In genomic region chr15:73127302-73127936, GRCh38 we compare ENCODE assay signal across 8 cellular contexts.
A peak's percentile ranks its signal among the peaks of the same experiment; 100 is the strongest.
DNase-seq lines count a peak whose midpoint lies in the region; ATAC-seq, FAIRE-seq and TF ChIP-seq lines count a peak whose summit lies in the region.

No MANE protein-coding gene starts in this region.

- H3K27ac ChIP-seq in K562 (ENCODE audit: extremely low read depth, low read depth, low read length): no peak overlapping the region
- no peak overlapping the region for H3K27ac ChIP-seq in liver (ENCODE audit: low read depth in 1 of 2, low read length in 2 of 2)

- BruUV-seq in Caco-2 (replicated peaks; lab: Mats Ljungman, UMichigan) (no TSS peak), K562 (replicated peaks; lab: Mats Ljungman, UMichigan) (no TSS peak)

- ATAC-seq in GM18867 (IDR thresholded peaks at IDR 0.05; ENCODE audit: unreplicated experiment): peak; percentile 38
- peak; percentile 90 for ATAC-seq in K562
- ATAC-seq in HG02938 (IDR thresholded peaks at IDR 0.05; ENCODE audit: unreplicated experiment): no peak

- H3K9ac ChIP-seq in K562 (ENCODE audit: insufficient read depth in 1 of 2, low read depth in 2 of 2, low read length in 2 of 2): no peak overlapping the region
- no peak overlapping the region for H3K9ac ChIP-seq in liver (ENCODE audit: low read depth in 1 of 2, low read length in 2 of 2)

- no peaks in the 10 kb centered on the region for H3K27me3 Mint-ChIP-seq in Caco-2 (ENCODE audit: insufficient read depth, unreplicated experiment)

- H3K9me3 ChIP-seq in Caco-2 (no peaks in the 10 kb centered on the region), K562 (replicated peaks; ENCODE audit: control insufficient read depth, insufficient read depth, low read depth, low read length) (no peaks in the 10 kb centered on the region), liver (ENCODE audit: control insufficient read depth in 4 of 4, low read length in 3 of 4) (no peaks in the 10 kb centered on the region)

- H3K79me2 ChIP-seq in K562 (ENCODE audit: control insufficient read depth, insufficient read depth, low read length): no peaks in the 10 kb centered on the region

- H3K4me1 ChIP-seq in Caco-2: peaks cover 12% of the 10 kb centered on the region; the same call in 1 of the 2 replicates
- H3K4me1 ChIP-seq in K562 (replicated peaks in 1 of 2; ENCODE audit: control insufficient read depth in 2 of 2, insufficient read depth in 2 of 2, low read length in 2 of 2): no peaks in the 10 kb centered on the region
- H3K4me1 ChIP-seq in liver (ENCODE audit: control insufficient read depth in 4 of 4, insufficient read depth in 4 of 4, low read length in 3 of 4): no peaks in the 10 kb centered on the region

- H3K36me3 Mint-ChIP-seq in Caco-2 (ENCODE audit: insufficient read depth, unreplicated experiment): no peaks in the 10 kb centered on the region

- H3K27ac Mint-ChIP-seq in Caco-2 (ENCODE audit: unreplicated experiment): no peak overlapping the region

- no peak overlapping the region for H2AFZ ChIP-seq in K562 (ENCODE audit: low read depth, low read length)

- WGBS in K562 (ENCODE audit: insufficient coverage, low coverage, missing lambda C conversion rate): 3% methylated on average over 2 of the region's 2 CpGs
- WGBS in liver: 78% methylated on average over 2 of the region's 2 CpGs

- peak; percentile 92 for FAIRE-seq in K562 (lab: Jason Lieb, UNC)

- no peaks in the 10 kb centered on the region for H3K36me3 ChIP-seq in Caco-2 (ENCODE audit: control insufficient read depth, insufficient read depth, low read length)
- H3K36me3 ChIP-seq in K562 (ENCODE audit: control insufficient read depth, insufficient read depth, low read length): no peaks in the 10 kb centered on the region
- no peaks in the 10 kb centered on the region for H3K36me3 ChIP-seq in liver (ENCODE audit: control insufficient read depth in 4 of 4, insufficient read depth in 3 of 4, low read depth in 1 of 4, low read length in 3 of 4)

- H3K27me3 ChIP-seq in Caco-2 (replicated peaks; ENCODE audit: control insufficient read depth, insufficient read depth, low read length): no peaks in the 10 kb centered on the region
- H3K27me3 ChIP-seq in K562 (ENCODE audit: control insufficient read depth in 2 of 2, insufficient read depth in 2 of 2, low read length in 2 of 2): no peaks in the 10 kb centered on the region
- no peaks in the 10 kb centered on the region for H3K27me3 ChIP-seq in liver (ENCODE audit: control insufficient read depth in 4 of 4, insufficient read depth in 4 of 4, low read length in 3 of 4)

- H4K20me1 ChIP-seq in K562 (replicated peaks; ENCODE audit: control insufficient read depth, insufficient read depth, low read length): no peaks in the 10 kb centered on the region

- no peak overlapping the region for H3K4me3 Mint-ChIP-seq in Caco-2 (ENCODE audit: unreplicated experiment)

- H3K4me1 Mint-ChIP-seq in Caco-2 (ENCODE audit: low read depth, unreplicated experiment): peaks cover 11% of the 10 kb centered on the region

- POLR2A ChIA-PET in Caco-2 (lab: Charles Lee): no interaction called here
- POLR2A ChIA-PET in K562 (lab: Yijun Ruan, JAX): interaction anchor here (0.6 kb wide), 1 partner anchor 356 kb away, joined by 3 read pairs; no protein-coding TSS in a partner anchor

- CTCF ChIA-PET in Caco-2 (lab: Charles Lee) (no interaction called here), K562 (lab: Yijun Ruan, JAX; ENCODE audit: low intra/inter-chr PET ratio) (interaction anchor here (0.7 kb wide), 1 partner anchor 718 kb away, joined by 3 read pairs; no protein-coding TSS in a partner anchor)

- in situ Hi-C loops in K562 (cut with MboI): no loop called here

- peak in 1 of 2 experiments; percentile 48; a peak in 2 of 4 replicates for TF ChIP-seq RAD21 in K562 (CRISPR knock-in tag; conservative IDR thresholded peaks at IDR 0.05 in 1 of 2, IDR thresholded peaks at IDR 0.05 in 1 of 2)
- TF ChIP-seq RAD21 in liver (IDR thresholded peaks at IDR 0.05): peak; percentile 62 to 76

- H3K4me2 ChIP-seq in K562 (ENCODE audit: insufficient read depth, low read length): no peak overlapping the region

- H3K4me3 ChIP-seq in Caco-2 (ENCODE audit: low read depth, low read length) (no peak overlapping the region), K562 (no peak overlapping the region), liver (ENCODE audit: low read depth in 1 of 3, low read length in 3 of 3) (no peak overlapping the region)

- no peaks in the 10 kb centered on the region for H3K9me3 Mint-ChIP-seq in Caco-2 (ENCODE audit: unreplicated experiment)

- no peaks in the 10 kb centered on the region for H3K9me1 ChIP-seq in K562 (ENCODE audit: control insufficient read depth, insufficient read depth, low read length)

- peak in 1 of 2 experiments; percentile 39 for DNase-seq in Caco-2
- DNase-seq in NCI-H526 (lab: John Stamatoyannopoulos, UW): peak; percentile 21 to 36
- peak; percentile 30 to 51 (median 42) for DNase-seq in K562 (ENCODE audit: extremely low read depth in 1 of 4, low spot score in 3 of 4)
- DNase-seq in NCI-H2196 treated with DMSO at 0.1 percent for 48 hours (lab: John Stamatoyannopoulos, UW; ENCODE audit: unreplicated experiment): no peak
- DNase-seq in NCI-H2029 (lab: John Stamatoyannopoulos, UW): no peak

- TF ChIP-seq EP300 in K562 (IDR thresholded peaks at IDR 0.05; ENCODE audit: low read length): no peak

- intact Hi-C loops in Caco-2 (cut with micrococcal nuclease; ENCODE audit: unreplicated experiment) (no loop called here), K562 (cut with micrococcal nuclease) (no loop called here)

- TF ChIP-seq CTCF in Caco-2 (IDR thresholded peaks at IDR 0.05; ENCODE audit: insufficient read depth in 1 of 2, low read depth in 1 of 2, low read length in 1 of 2, severe bottlenecking in 1 of 2, unreplicated experiment in 1 of 2) (peak; percentile 68 to 75), K562 (IDR thresholded peaks at IDR 0.05 in 2 of 3, conservative IDR thresholded peaks at IDR 0.05 in 1 of 3; ENCODE audit: insufficient read depth in 2 of 3, low read depth in 1 of 3, low read length in 3 of 3) (peak; percentile 71 to 76 (median 75)), liver (IDR thresholded peaks at IDR 0.05; ENCODE audit: low read depth, low read length, missing input control) (peak; percentile 64)

- no peak for TF ChIP-seq POLR2A in K562 (conservative IDR thresholded peaks at IDR 0.05)

TF ChIP-seq in K562, 482 proteins besides CTCF, POLR2A, EP300 and RAD21 (continues in another document):
- TF ChIP-seq CTCFL (IDR thresholded peaks at IDR 0.05; ENCODE audit: borderline replicate concordance, insufficient read depth, low read depth, low read length, poor library complexity, severe bottlenecking): peak; percentile 28
- TF ChIP-seq ETV1 (tag; conservative IDR thresholded peaks at IDR 0.05; ENCODE audit: low read depth): peak; percentile 70
- 0 out of 4 replicates have a peak, but pooled peaks of 1 of the 2 experiments have one; percentile 19 for TF ChIP-seq FOXK2 (conservative IDR thresholded peaks at IDR 0.05 in 1 of 2, IDR thresholded peaks at IDR 0.05 in 1 of 2; ENCODE audit: low read depth in 2 of 2)
- peak; percentile 63 for TF ChIP-seq GABPA (tag; conservative IDR thresholded peaks at IDR 0.05; ENCODE audit: low read depth)
- peak; percentile 79 for TF ChIP-seq GABPB1 (CRISPR knock-in tag; IDR thresholded peaks at IDR 0.05)
- TF ChIP-seq ZNF764 (CRISPR knock-in tag; IDR thresholded peaks at IDR 0.05; ENCODE audit: low read depth): no peak
- 0 out of 2 replicates have a peak, but pooled peaks have one; percentile 26 for TF ChIP-seq ETV5 (CRISPR knock-in tag; IDR thresholded peaks at IDR 0.05; ENCODE audit: low read depth)

TF ChIP-seq in liver, 16 proteins besides CTCF, POLR2A, EP300 and RAD21 (continues in another document):
- TF ChIP-seq EGR1 (IDR thresholded peaks at IDR 0.05; ENCODE audit: low read depth in 2 of 2): no peak
- no peak for TF ChIP-seq NR2F2 (IDR thresholded peaks at IDR 0.05)
- no peak for TF ChIP-seq ZBTB33 (IDR thresholded peaks at IDR 0.05)
- no peak for TF ChIP-seq HNF4G (IDR thresholded peaks at IDR 0.05)
- no peak for TF ChIP-seq ATF3 (IDR thresholded peaks at IDR 0.05)
- TF ChIP-seq JUND (IDR thresholded peaks at IDR 0.05): no peak

Comparison
In these comparisons a context has a peak if more than half of its experiments do, and no peak if none do; other contexts are left out.
1. DNase-seq: peak in NCI-H526 (2 of 2) and K562 (4 of 4); none in NCI-H2196 treated with DMSO at 0.1 percent for 48 hours (single experiment) and NCI-H2029 (single experiment).
2. Peak in every context shown above with its lines, with median percentiles within 50 percentile points of each other: CTCF ChIP-seq.